8 cellular contexts compared by ENCODE assay signal in the genomic region with DNA sequence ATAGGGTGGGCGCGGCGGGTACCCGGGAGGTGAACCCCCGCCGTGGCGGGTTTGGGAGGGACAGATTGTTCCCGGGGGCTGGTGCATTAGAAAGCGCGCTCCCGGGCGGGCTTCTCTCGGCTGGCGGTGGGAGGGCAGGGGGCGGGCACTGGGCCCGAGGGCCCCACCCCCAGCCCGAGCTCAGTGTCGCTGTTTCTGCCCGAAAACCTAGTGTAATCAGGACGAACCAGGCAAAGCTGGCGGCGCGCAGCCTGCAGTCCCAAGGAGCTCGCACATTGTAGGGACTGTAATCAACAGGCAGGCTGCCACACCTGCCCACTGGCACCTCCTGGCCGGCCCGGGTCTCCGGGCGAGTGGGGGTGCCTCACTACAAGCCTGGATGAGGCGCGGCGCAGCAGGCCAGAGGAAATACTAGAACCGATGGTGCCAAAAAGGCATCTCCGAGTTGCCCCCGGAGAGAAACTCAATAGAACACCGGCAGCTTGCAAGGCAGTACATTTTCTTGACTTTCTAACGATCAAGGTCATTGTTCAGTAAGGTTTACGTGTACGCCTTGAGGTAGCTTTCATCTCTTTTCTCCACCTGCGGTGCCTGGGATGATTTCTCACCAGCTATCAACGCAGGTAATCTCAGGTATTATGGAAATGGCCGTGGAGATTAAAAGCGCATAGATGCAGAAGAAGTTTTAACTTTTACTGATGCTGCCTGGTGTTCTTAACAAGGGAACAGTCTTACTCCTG. TPM values are rescaled to one million over a fixed set of nuclear protein-coding genes. Genes with fewer than 3 reads are reported as not detected.
DNase-seq lines count a peak whose midpoint lies in the region; ATAC-seq and TF ChIP-seq lines count a peak whose summit lies in the region.

No MANE protein-coding gene starts in this region.

- ATAC-seq in HG02678 (IDR thresholded peaks at IDR 0.05; ENCODE audit: unreplicated experiment) (peak; percentile 67), thoracic aorta (ENCODE audit: insufficient number of reproducible peaks, low FRiP score, low read depth) (no peak), GM21447 (IDR thresholded peaks at IDR 0.05; ENCODE audit: unreplicated experiment) (no peak)

- peak overlapping the region; percentile 9 for H3K4me3 ChIP-seq in fibroblast of the aortic adventitia (ENCODE audit: low read depth, low read length)
- peak overlapping the region; percentile 39 to 47 for H3K4me3 ChIP-seq in neutrophil (ENCODE audit: low read depth in 1 of 2, low read length in 1 of 2)
- H3K4me3 ChIP-seq in thoracic aorta: peak overlapping the region; percentile 77

- DNase-seq in D341Med (ENCODE audit: low spot score) (peak; percentile 74), NOMO-1 treated with DMSO at 0.1 percent for 48 hours (lab: John Stamatoyannopoulos, UW; ENCODE audit: unreplicated experiment) (peak; percentile 18), fibroblast of the aortic adventitia (ENCODE audit: low read depth) (no peak), thoracic aorta (ENCODE audit: low spot score) (no peak)
- DNase-seq in activated T-cell treated with anti-CD3 and anti-CD28 coated beads, Interleukin-2, amount 50 U/mL, for 48 hours: peak; percentile 77 to 80

- H3K9me3 ChIP-seq in neutrophil: no peaks in the 10 kb centered on the region
- H3K9me3 ChIP-seq in thoracic aorta: no peaks in the 10 kb centered on the region

- peaks cover 10 to 16% of the 10 kb centered on the region in 2 experiments for H3K4me1 ChIP-seq in neutrophil (ENCODE audit: control insufficient read depth in 1 of 2, insufficient read depth in 1 of 2, low read depth in 1 of 2, low read length in 1 of 2)
- H3K4me1 ChIP-seq in thoracic aorta (ENCODE audit: control insufficient read depth in 1 of 2, low read depth in 2 of 2): peaks cover 0 to 23% of the 10 kb centered on the region in 2 donors

- H3K27ac ChIP-seq in neutrophil (no peak overlapping the region), thoracic aorta (no peak overlapping the region)

- TF ChIP-seq CTCF in fibroblast of the aortic adventitia (IDR thresholded peaks at IDR 0.05; ENCODE audit: insufficient read depth, low read length): no peak
- TF ChIP-seq CTCF in neutrophil (IDR thresholded peaks at IDR 0.05): no peak
- no peak for TF ChIP-seq CTCF in thoracic aorta (IDR thresholded peaks at IDR 0.05)

- H3K27me3 ChIP-seq in neutrophil (peaks cover 100% of the 10 kb centered on the region), thoracic aorta (replicated peaks; ENCODE audit: insufficient read depth) (no peaks in the 10 kb centered on the region)

- no peaks in the 10 kb centered on the region for H3K36me3 ChIP-seq in neutrophil
- H3K36me3 ChIP-seq in thoracic aorta: no peaks in the 10 kb centered on the region

RNA-seq across cellular contexts. Expression of a gene that starts 0.8 kb away (rescaled TPM):
- total RNA-seq in fibroblast of the aortic adventitia (ENCODE audit: low replicate concordance): under 0.01 TPM in 1 of 2 replicates, not detected in the other
- total RNA-seq in thoracic aorta: 1 to 10 TPM; 5.6 to 9.9 TPM

RNA-seq across cellular contexts. Expression of a gene that starts 33.7 kb away (rescaled TPM):
- total RNA-seq in fibroblast of the aortic adventitia (ENCODE audit: low replicate concordance) (85.4 and 380 TPM in 2 replicates), thoracic aorta (100 to 1,000 TPM; 115 to 128 TPM)

Comparison
In these comparisons a context has a peak if more than half of its experiments do, and no peak if none do; other contexts are left out.
1. DNase-seq: peak in D341Med (single experiment), NOMO-1 treated with DMSO at 0.1 percent for 48 hours (single experiment) and activated T-cell treated with anti-CD3 and anti-CD28 coated beads, Interleukin-2, amount 50 U/mL, for 48 hours (2 of 2); none in fibroblast of the aortic adventitia (single experiment) and thoracic aorta (single experiment).
2. H3K4me3 ChIP-seq: peak in every context shown above with its lines; median percentile 77 in thoracic aorta; 43 in neutrophil; 9 in fibroblast of the aortic adventitia.